17 cellular contexts compared by ENCODE assay signal in genomic region chr22:19329454-19329853, GRCh38. TPM values are rescaled to one million over a fixed set of nuclear protein-coding genes. Genes with fewer than 3 reads are reported as not detected.
A peak's percentile ranks its signal among the peaks of the same experiment; 100 is the strongest.
DNase-seq lines count a peak whose midpoint lies in the region; ATAC-seq and TF ChIP-seq lines count a peak whose summit lies in the region.
"Had no signal": no experiment of that assay in that cellular context is flagged by ENCODE, and none has a peak within 500 bp of the region (broad histone marks: within the 10 kb centered on the region; RNA-seq: fewer than 3 reads in every experiment).

No MANE protein-coding gene starts in this region.

- no peak overlapping the region for H3K4me3 ChIP-seq in cardiac muscle cell
- H3K4me3 ChIP-seq in lower lobe of right lung: no peak overlapping the region
- no peak overlapping the region for H3K4me3 ChIP-seq in thyroid gland (replicated peaks in 1 of 3)
- H3K4me3 ChIP-seq: BLaER1 treated with 17β-estradiol and CSF1 and Interleukin-3, amounts not matched to agents 10 nM and 100 nM; GM12878 had no signal

- TF ChIP-seq CTCF in cardiac muscle cell (IDR thresholded peaks at IDR 0.05; ENCODE audit: low read depth, low read length) (no peak), lower lobe of right lung (IDR thresholded peaks at IDR 0.05) (no peak), thyroid gland (IDR thresholded peaks at IDR 0.05) (no peak)

- 30 to 50% methylated on average over 1 to 3 of the region's 3 CpGs for WGBS in thyroid gland, 2 donors

- no peak for DNase-seq in cardiac muscle cell (ENCODE audit: low read depth in 1 of 2, low spot score in 1 of 2)
- DNase-seq in cardiac septum (ENCODE audit: low spot score): no peak
- DNase-seq in lower lobe of right lung: no peak
- DNase-seq in thyroid gland: peak; percentile 86 to 91
- no peak for DNase-seq in ecto neural progenitor cell (ENCODE audit: low spot score)
- no peak for DNase-seq in NCI-H187 (lab: John Stamatoyannopoulos, UW)
- no peak for DNase-seq in activated CD4-positive, alpha-beta T cell treated with anti-CD3 and anti-CD28 coated beads for 4 hours
- DNase-seq: 8988T; CD8-positive, alpha-beta memory T cell; COR-L47; DMS 273 treated with DMSO at 0.1 percent for 48 hours; DMS53; DND-41; EL; H9 had no signal

- no peaks in the 10 kb centered on the region for H3K27me3 ChIP-seq in cardiac muscle cell
- H3K27me3 ChIP-seq in lower lobe of right lung (ENCODE audit: low read depth): no peaks in the 10 kb centered on the region
- H3K27me3 ChIP-seq in thyroid gland: no peaks in the 10 kb centered on the region
- H3K27me3 ChIP-seq: BLaER1 treated with 17β-estradiol and CSF1 and Interleukin-3, amounts not matched to agents 10 nM and 100 nM had no signal

- H3K4me1 ChIP-seq in cardiac muscle cell (ENCODE audit: low read depth): no peaks in the 10 kb centered on the region
- no peaks in the 10 kb centered on the region for H3K4me1 ChIP-seq in lower lobe of right lung
- H3K4me1 ChIP-seq in thyroid gland: peaks cover 9 to 17% of the 10 kb centered on the region in 2 donors
- H3K4me1 ChIP-seq: BLaER1 treated with 17β-estradiol and CSF1 and Interleukin-3, amounts not matched to agents 10 nM and 100 nM had no signal

- peak overlapping the region; percentile 17 for H3K27ac ChIP-seq in cardiac muscle cell
- H3K27ac ChIP-seq in lower lobe of right lung: no peak overlapping the region
- peak overlapping the region; percentile 52 to 63 (median 59) for H3K27ac ChIP-seq in thyroid gland
- H3K27ac ChIP-seq: BLaER1 treated with 17β-estradiol and CSF1 and Interleukin-3, amounts not matched to agents 10 nM and 100 nM had no signal

- H3K9me3 ChIP-seq in cardiac muscle cell (ENCODE audit: low read depth) (no peaks in the 10 kb centered on the region), lower lobe of right lung (peaks cover 8% of the 10 kb centered on the region), thyroid gland (no peaks in the 10 kb centered on the region)

- H3K36me3 ChIP-seq in cardiac muscle cell (peaks cover 19% of the 10 kb centered on the region), lower lobe of right lung (peaks cover 33% of the 10 kb centered on the region), thyroid gland (peaks cover 45 to 49% of the 10 kb centered on the region in 2 donors)

- intact Hi-C loops in cardiac septum (cut with DNase I): no loop called here
- intact Hi-C loops in lower lobe of right lung (cut with DNase I): no loop called here
- intact Hi-C loops in thyroid gland (cut with DNase I): no loop called here

- ATAC-seq in lower lobe of right lung: peak; percentile 79 to 82
- ATAC-seq: GM12878 had no signal

- peak in 1 of 2 donors; percentile 21 for TF ChIP-seq POLR2A in thyroid gland (IDR thresholded peaks at IDR 0.05)

RNA-seq across cellular contexts. Expression of gene CLTCL1, which starts 37.9 kb away (rescaled TPM):
- total RNA-seq in cardiac muscle cell (7.2 and 12.2 TPM in 2 replicates), cardiac septum (18.0 TPM), lower lobe of right lung (6.8 TPM), thyroid gland (10 to 100 TPM in 3 of 4 donors, 1 to 10 TPM in 1; 8.5 to 19.2 (median 12.8) TPM)
- polyA plus RNA-seq in cardiac muscle cell: 3.9 and 7.5 TPM in 2 replicates

Comparison
In these comparisons a context has a peak if more than half of its experiments do, and no peak if none do; other contexts are left out.
1. DNase-seq: peak in thyroid gland (2 of 2); none in cardiac muscle cell (0 of 2), cardiac septum (single experiment), lower lobe of right lung (single experiment), ecto neural progenitor cell (single experiment), NCI-H187 (0 of 2) and activated CD4-positive, alpha-beta T cell treated with anti-CD3 and anti-CD28 coated beads for 4 hours (0 of 2).